18 cellular contexts compared by ENCODE assay signal in genomic region chr15:73797366-73798158, GRCh38. TPM values are rescaled to one million over a fixed set of nuclear protein-coding genes. Genes with fewer than 3 reads are reported as not detected.
"Had no signal": no experiment of that assay in that cellular context is flagged by ENCODE, and none has a peak within 500 bp of the region (broad histone marks: within the 10 kb centered on the region; RNA-seq: fewer than 3 reads in every experiment).

No MANE protein-coding gene starts in this region.

- DNase-seq: Kasumi-1, MM.1S, NCI-H1092 treated with DMSO at 0.1 percent for 48 hours, NCI-H1436 treated with DMSO at 0.1 percent for 48 hours, NCI-H1694 treated with DMSO at 0.1 percent for 48 hours, NCI-H1930, NCI-H2081, NCI-H2107, NCI-H2227 treated with DMSO at 0.1 percent for 48 hours, NCI-H524, NCI-H526 treated with DMSO at 0.1 percent for 48 hours, NCI-H774, PC-3, SHP77 treated with DMSO at 0.1 percent for 48 hours, T-helper 1 cell had no signal

- H3K36me3 ChIP-seq: SJCRH30 had no signal

- H3K4me3 ChIP-seq: SJCRH30 had no signal

- H3K4me1 ChIP-seq: SJCRH30 had no signal

- H3K27ac ChIP-seq: HL-60, KMS-11, SJCRH30 had no signal

- H3K9me3 ChIP-seq: SJCRH30 had no signal

- H3K9ac ChIP-seq: KMS-11 had no signal

- H3K4me2 ChIP-seq: KMS-11 had no signal

RNA-seq across cellular contexts. Expression of gene INSYN1, which starts 44.4 kb away (rescaled TPM):
- total RNA-seq: PC-3, SJCRH30 had no signal
